In genomic region chr11:119172513-119172912, GRCh38 we compare ENCODE assay signal across 26 cellular contexts. TPM values are rescaled to one million over a fixed set of nuclear protein-coding genes. Genes with fewer than 3 reads are reported as not detected.
DNase-seq lines count a peak whose midpoint lies in the region; FAIRE-seq and TF ChIP-seq lines count a peak whose summit lies in the region.
"Had no signal": no experiment of that assay in that cellular context is flagged by ENCODE, and none has a peak within 500 bp of the region (broad histone marks: within the 10 kb centered on the region; RNA-seq: fewer than 3 reads in every experiment).

No MANE protein-coding gene starts in this region.

- H3K27ac ChIP-seq in HL-60 (replicated peaks): peak overlapping the region; percentile 21; the same call in 1 of the 2 replicates
- H3K27ac ChIP-seq in mesendoderm (ENCODE audit: low read depth, low read length): no peak overlapping the region
- H3K27ac ChIP-seq in effector memory CD4-positive, alpha-beta T cell (ENCODE audit: insufficient read depth, low read length, poor library complexity, severe bottlenecking): no peak overlapping the region
- H3K27ac ChIP-seq: esophagus muscularis mucosa, GM23248, parathyroid adenoma, right atrium auricular region, testis, vagina had no signal

- no peak overlapping the region for H2BK120ac ChIP-seq in mesendoderm (ENCODE audit: low read depth, low read length)

- no peak overlapping the region for H3K18ac ChIP-seq in mesendoderm (ENCODE audit: low read length)

- H3K56ac ChIP-seq in mesendoderm (ENCODE audit: low read length): no peak overlapping the region

- no peak for TF ChIP-seq CTCF in HL-60 (IDR thresholded peaks at IDR 0.05; ENCODE audit: insufficient read depth, low read length)

- WGBS in mesendoderm (ENCODE audit: extremely low coverage, insufficient coverage, low lambda C conversion rate): no CpG with 5 or more reads among the region's 2 CpGs

- H3K9ac ChIP-seq in mesendoderm (ENCODE audit: low read length): no peak overlapping the region
- H3K9ac ChIP-seq: GM23248, parathyroid adenoma, SK-N-SH had no signal

- H3K4me2 ChIP-seq in mesendoderm (ENCODE audit: low read length): no peak overlapping the region
- H3K4me2 ChIP-seq: SK-N-SH had no signal

- no peak for TF ChIP-seq POLR2A in GM12892 (IDR thresholded peaks at IDR 0.05; ENCODE audit: low read depth, low read length)

- H3K4me3 ChIP-seq in HL-60 (replicated peaks; ENCODE audit: insufficient read depth, low read length) (no peak overlapping the region), mesendoderm (ENCODE audit: low read length) (no peak overlapping the region)
- no peak overlapping the region for H3K4me3 ChIP-seq in effector memory CD4-positive, alpha-beta T cell (ENCODE audit: insufficient read depth, low read depth, low read length, poor library complexity, severe bottlenecking)
- H3K4me3 ChIP-seq: esophagus muscularis mucosa, GM23248, right atrium auricular region, spleen, testis, vagina had no signal

- H4K5ac ChIP-seq in mesendoderm (ENCODE audit: low read length): no peak overlapping the region

- H3K9me3 ChIP-seq in effector memory CD4-positive, alpha-beta T cell (ENCODE audit: control insufficient read depth, low read length): no peaks in the 10 kb centered on the region
- H3K9me3 ChIP-seq: esophagus muscularis mucosa, right atrium auricular region, SK-N-SH, spleen, testis, vagina had no signal

- FAIRE-seq in GM12892 (lab: Jason Lieb, UNC): no peak

- no peak overlapping the region for H2AK5ac ChIP-seq in mesendoderm (ENCODE audit: low read length)

- no peak overlapping the region for H4K8ac ChIP-seq in mesendoderm (ENCODE audit: low read depth, low read length)

- H3K23ac ChIP-seq in mesendoderm (ENCODE audit: low read length): no peak overlapping the region

- H3K79me1 ChIP-seq in mesendoderm (ENCODE audit: low read length): no peaks in the 10 kb centered on the region

- no peaks in the 10 kb centered on the region for H3K27me3 ChIP-seq in HL-60 (ENCODE audit: insufficient read depth, poor library complexity, severe bottlenecking)
- H3K27me3 ChIP-seq in mesendoderm (ENCODE audit: insufficient read depth, low read length, poor library complexity): no peaks in the 10 kb centered on the region
- H3K27me3 ChIP-seq in effector memory CD4-positive, alpha-beta T cell (replicated peaks; ENCODE audit: control insufficient read depth, insufficient read depth, low read length, poor library complexity, severe bottlenecking): no peaks in the 10 kb centered on the region
- H3K27me3 ChIP-seq: esophagus muscularis mucosa, right atrium auricular region, spleen, testis, vagina had no signal

- no peaks in the 10 kb centered on the region for H3K4me1 ChIP-seq in mesendoderm (ENCODE audit: control insufficient read depth, low read depth, low read length)
- peaks cover 5% of the 10 kb centered on the region for H3K4me1 ChIP-seq in effector memory CD4-positive, alpha-beta T cell (ENCODE audit: control insufficient read depth, insufficient read depth, low read length, poor library complexity, severe bottlenecking)

- H2BK15ac ChIP-seq in mesendoderm (replicated peaks; ENCODE audit: low read depth): no peak overlapping the region

- no peaks in the 10 kb centered on the region for H3K36me3 ChIP-seq in mesendoderm (ENCODE audit: control insufficient read depth, insufficient read depth, low read length)
- H3K36me3 ChIP-seq in effector memory CD4-positive, alpha-beta T cell (ENCODE audit: control insufficient read depth, insufficient read depth, low read length): no peaks in the 10 kb centered on the region

- peak; percentile 60 for DNase-seq in CD1c-positive myeloid dendritic cell (ENCODE audit: extremely low spot score)
- DNase-seq in HL-60 (ENCODE audit: low read depth in 1 of 2, low spot score in 1 of 2): peak; percentile 47 to 68
- peak; percentile 59 for DNase-seq in SKM-1 (lab: John Stamatoyannopoulos, UW; ENCODE audit: unreplicated experiment)
- peak; percentile 23 for DNase-seq in mesendoderm
- DNase-seq in DMS 273 (lab: John Stamatoyannopoulos, UW; ENCODE audit: unreplicated experiment): no peak
- DNase-seq in GM12892 (ENCODE audit: insufficient read length): no peak
- no peak for DNase-seq in effector memory CD4-positive, alpha-beta T cell
- DNase-seq: activated CD4-positive, alpha-beta T cell treated with anti-CD3 and anti-CD28 coated beads for 1 hour; activated naive CD4-positive, alpha-beta T cell; activated T-cell treated with anti-CD3 and anti-CD28 coated beads, Interleukin-2, amount 50 U/mL, for 48 hours; CD4-positive, alpha-beta memory T cell; foreskin melanocyte; GM23248; naive B cell; NCI-H1048; NCI-H1930; NCI-H526; SK-N-SH; spleen; stimulated activated CD4-positive, alpha-beta T cell treated with anti-CD3 and anti-CD28 coated beads, Interleukin-4, amount 100 ng/mL, for 1 hour; stimulated activated naive B cell treated with anti-CD40 and anti-IgM and Interleukin-4, amounts not matched to agents 10 μg/mL and 1 μg/mL and 100 μg/mL, for 72 hours; testis had no signal

- H3K79me2 ChIP-seq in mesendoderm (ENCODE audit: control insufficient read depth, insufficient read depth, low read length): no peaks in the 10 kb centered on the region
- H3K79me2 ChIP-seq: parathyroid adenoma had no signal

- no peak overlapping the region for H2BK5ac ChIP-seq in mesendoderm (ENCODE audit: low read length)

- H3K4ac ChIP-seq in mesendoderm (ENCODE audit: low read depth, low read length): no peak overlapping the region

RNA-seq across cellular contexts. Expression of gene NLRX1, which starts 4.0 kb away (rescaled TPM):
- 4.8 TPM for polyA plus RNA-seq in mesendoderm (2013, experiment 1 of 2)
- 4.5 TPM for polyA plus RNA-seq in mesendoderm (2013, experiment 2 of 2)
- polyA plus RNA-seq in GM12892 (2012; ENCODE audit: missing spikeins): 5.2 TPM

RNA-seq across cellular contexts. Expression of gene NHERF4, which starts 12.8 kb away (rescaled TPM):
- not detected for polyA plus RNA-seq in mesendoderm (2013, experiment 1 of 2)
- not detected for polyA plus RNA-seq in mesendoderm (2013, experiment 2 of 2)
- polyA plus RNA-seq in GM12892 (2012; ENCODE audit: missing spikeins): not detected
- polyA plus RNA-seq: CD4-positive, alpha-beta memory T cell; GM23248; SK-N-SH had no signal

RNA-seq across cellular contexts. Expression of gene ABCG4, which starts 23.7 kb away (rescaled TPM):
- polyA plus RNA-seq in mesendoderm (2013, experiment 1 of 2): 0.24 TPM
- polyA plus RNA-seq in mesendoderm (2013, experiment 2 of 2): 0.22 TPM
- polyA plus RNA-seq in GM12892 (2012; ENCODE audit: missing spikeins): not detected
- polyA plus RNA-seq: CD4-positive, alpha-beta memory T cell had no signal

RNA-seq across cellular contexts. Expression of gene CBL, which starts 33.6 kb away (rescaled TPM):
- polyA plus RNA-seq in mesendoderm (2013, experiment 1 of 2): 21.9 TPM
- polyA plus RNA-seq in mesendoderm (2013, experiment 2 of 2): 21.9 TPM
- polyA plus RNA-seq in GM12892 (2012; ENCODE audit: missing spikeins): 13.1 TPM

RNA-seq across cellular contexts. Expression of gene HINFP, which starts 51.1 kb away (rescaled TPM):
- 17.5 TPM for polyA plus RNA-seq in mesendoderm (2013, experiment 1 of 2)
- polyA plus RNA-seq in mesendoderm (2013, experiment 2 of 2): 18.8 TPM
- 19.3 TPM for polyA plus RNA-seq in GM12892 (2012; ENCODE audit: missing spikeins)

Comparison
In these comparisons a context has a peak if more than half of its experiments do, and no peak if none do; other contexts are left out.
1. DNase-seq: peak in CD1c-positive myeloid dendritic cell (single experiment), HL-60 (2 of 2), SKM-1 (single experiment) and mesendoderm (single experiment); none in DMS 273 (single experiment), GM12892 (single experiment) and effector memory CD4-positive, alpha-beta T cell (0 of 3).